In genomic region chr22:40183029-40183581, GRCh38 we compare ENCODE assay signal across 1 cellular context.
TF ChIP-seq lines count a peak whose summit lies in the region.

No MANE protein-coding gene starts in this region.

TF ChIP-seq in A549, 52 proteins besides CTCF, POLR2A, EP300 and RAD21 (continued from another document):
- no peak for TF ChIP-seq MYC (IDR thresholded peaks at IDR 0.05; ENCODE audit: borderline replicate concordance, low read length)
- TF ChIP-seq BHLHE40 (IDR thresholded peaks at IDR 0.05; ENCODE audit: low read depth, low read length) = no peak
